Comparison of ENCODE assay signal across 8 cellular contexts in genomic region chr4:102610007-102610406, GRCh38.
DNase-seq lines count a peak whose midpoint lies in the region; ATAC-seq and TF ChIP-seq lines count a peak whose summit lies in the region.

No MANE protein-coding gene starts in this region.

- DNase-seq in AG04449 (ENCODE audit: low read depth, low spot score) (no peak), GM12865 (ENCODE audit: low read depth) (peak; percentile 24), OCI-LY7 (ENCODE audit: low spot score) (peak; percentile 38), RPMI8226 (no peak), hepatic stellate cell (ENCODE audit: low spot score) (no peak), tibial artery (no peak)
- no peak for DNase-seq in effector memory CD8-positive, alpha-beta T cell
- no peak for DNase-seq in stimulated activated CD4-positive, alpha-beta T cell treated with anti-CD3 and anti-CD28 coated beads, Interleukin-4, amount 100 ng/mL, for 4 hours

- no peaks in the 10 kb centered on the region for H3K27me3 ChIP-seq in tibial artery

- peaks cover 81% of the 10 kb centered on the region for H3K36me3 Mint-ChIP-seq in effector memory CD8-positive, alpha-beta T cell (ENCODE audit: insufficient read depth)

- POLR2A ChIA-PET in AG04449 (lab: Yijun Ruan, JAX) (no interaction called here), OCI-LY7 (lab: Charles Lee) (interaction anchor here (0.7 kb wide), 1 partner anchor 65 kb away, joined by 3 read pairs; no protein-coding TSS in a partner anchor)

- H4K20me1 ChIP-seq in OCI-LY7 (ENCODE audit: insufficient read depth, low read length) = no peaks in the 10 kb centered on the region

- H3K4me3 ChIP-seq in AG04449 (ENCODE audit: low read depth, low read length) = no peak overlapping the region
- no peak overlapping the region for H3K4me3 ChIP-seq in GM12865 (ENCODE audit: low read depth, low read length)
- no peak overlapping the region for H3K4me3 ChIP-seq in OCI-LY7 (ENCODE audit: low read depth, low read length, poor library complexity, severe bottlenecking)
- H3K4me3 ChIP-seq in tibial artery = no peak overlapping the region

- H2AFZ ChIP-seq in OCI-LY7 (ENCODE audit: low read length) = no peak overlapping the region

- H3K27ac ChIP-seq in OCI-LY7 (ENCODE audit: low read depth, low read length, poor library complexity, severe bottlenecking) = no peak overlapping the region
- no peak overlapping the region for H3K27ac ChIP-seq in tibial artery

- BruUV-seq in OCI-LY7 (replicated peaks; lab: Mats Ljungman, UMichigan) = no TSS peak

- H3K79me2 ChIP-seq in OCI-LY7 (ENCODE audit: insufficient read depth, low read depth, low read length) = no peaks in the 10 kb centered on the region

- H3K9me3 ChIP-seq in OCI-LY7 (ENCODE audit: low read length) = no peaks in the 10 kb centered on the region
- H3K9me3 ChIP-seq in tibial artery = no peaks in the 10 kb centered on the region

- no peaks in the 10 kb centered on the region for H3K9me2 ChIP-seq in OCI-LY7 (ENCODE audit: insufficient read depth, low read length)

- H3K9me3 Mint-ChIP-seq in effector memory CD8-positive, alpha-beta T cell = no peaks in the 10 kb centered on the region

- H3K36me3 ChIP-seq in OCI-LY7 (ENCODE audit: insufficient read depth, low read length) (peaks cover 91% of the 10 kb centered on the region), tibial artery (peaks cover 78 to 90% (median 85%) of the 10 kb centered on the region in 3 donors)

- H3K4me3 Mint-ChIP-seq in effector memory CD8-positive, alpha-beta T cell = peak overlapping the region in 1 of 2 donors; percentile 87

- H3K4me1 ChIP-seq in OCI-LY7 (ENCODE audit: insufficient read depth, low read length, poor library complexity, severe bottlenecking) (no peaks in the 10 kb centered on the region), tibial artery (no peaks in the 10 kb centered on the region)

- H3K4me2 ChIP-seq in OCI-LY7 (ENCODE audit: low read length) = no peak overlapping the region

- TF ChIP-seq CTCF in AG04449 (IDR thresholded peaks at IDR 0.05; ENCODE audit: insufficient read depth, low read length, missing control alignments) = peak; percentile 26
- TF ChIP-seq CTCF in GM12865 (IDR thresholded peaks at IDR 0.05; ENCODE audit: insufficient read depth, low read depth, low read length, missing control alignments) = peak; percentile 24
- peak; percentile 77 for TF ChIP-seq CTCF in OCI-LY7 (conservative IDR thresholded peaks at IDR 0.05; ENCODE audit: low read length)
- TF ChIP-seq CTCF in tibial artery (IDR thresholded peaks at IDR 0.05) = no peak

- H3K27ac Mint-ChIP-seq in effector memory CD8-positive, alpha-beta T cell = peak overlapping the region; percentile 89 to 96

- CTCF ChIA-PET in AG04449 (lab: Yijun Ruan, JAX) = interaction anchor here (0.7 to 4.8 kb wide), 9 partner anchors 10 to 399 kb away, joined by 3 to 31 read pairs (median 5); no protein-coding TSS in a partner anchor
- CTCF ChIA-PET in OCI-LY7 (lab: Charles Lee; ENCODE audit: unreplicated experiment) = no interaction called here

- intact Hi-C loops in OCI-LY7 (cut with micrococcal nuclease; ENCODE audit: unreplicated experiment) = no loop called here
- intact Hi-C loops in tibial artery (cut with DNase I; ENCODE audit: low total_unique reads) = loop anchor here (10.0 kb wide), 1 partner anchor 155 kb away; no protein-coding TSS in a partner anchor

- peaks cover 46 to 53% of the 10 kb centered on the region in 2 donors for H3K4me1 Mint-ChIP-seq in effector memory CD8-positive, alpha-beta T cell (ENCODE audit: low read depth in 2 of 2)

- ATAC-seq in effector memory CD8-positive, alpha-beta T cell (replicated peaks) = no peak

- no peaks in the 10 kb centered on the region for H3K27me3 Mint-ChIP-seq in effector memory CD8-positive, alpha-beta T cell

Comparison
In these comparisons a context has a peak if more than half of its experiments do, and no peak if none do; other contexts are left out.
1. DNase-seq: peak in GM12865 (single experiment) and OCI-LY7 (single experiment); none in AG04449 (single experiment), effector memory CD8-positive, alpha-beta T cell (0 of 3), RPMI8226 (single experiment), hepatic stellate cell (single experiment), tibial artery (0 of 2) and stimulated activated CD4-positive, alpha-beta T cell treated with anti-CD3 and anti-CD28 coated beads, Interleukin-4, amount 100 ng/mL, for 4 hours (0 of 2).
2. CTCF ChIP-seq: peak in AG04449 (single experiment), GM12865 (single experiment) and OCI-LY7 (single experiment); none in tibial artery (0 of 2).